8 cellular contexts compared by ENCODE assay signal in the genomic region with DNA sequence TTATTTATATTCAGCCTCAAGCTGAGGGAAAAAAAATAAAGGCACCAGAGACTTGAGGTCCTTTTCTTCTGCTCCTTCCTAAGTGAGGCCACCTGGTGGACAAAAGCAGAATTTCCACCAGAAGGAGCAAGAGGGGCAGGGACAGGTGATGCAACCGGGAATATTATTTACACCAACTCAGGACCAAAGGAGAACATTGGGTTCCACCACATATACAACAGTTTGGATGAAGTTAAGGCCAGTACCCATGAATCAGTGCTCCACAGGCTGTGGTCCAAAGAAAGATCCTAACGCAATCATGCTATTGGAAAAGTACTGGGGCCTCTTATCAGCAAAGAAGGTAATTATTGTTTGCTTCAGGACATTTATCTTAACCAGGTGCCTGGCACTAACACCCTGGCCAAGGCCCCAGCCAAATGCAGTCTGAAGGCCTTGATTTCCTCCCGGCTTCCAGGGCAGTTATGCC. TPM values are rescaled to one million over a fixed set of nuclear protein-coding genes. Genes with fewer than 3 reads are reported as not detected.
DNase-seq lines count a peak whose midpoint lies in the region; ATAC-seq, FAIRE-seq and TF ChIP-seq lines count a peak whose summit lies in the region.

No MANE protein-coding gene starts in this region.

- in situ Hi-C loops in GM12878 (cut with MboI): no loop called here

- BruUV-seq in GM12878 (replicated peaks; lab: Mats Ljungman, UMichigan): no TSS peak

- POLR2A ChIA-PET in GM12878 (lab: Charles Lee): interaction anchor here (1.1 to 18.2 kb wide), 3 partner anchors 11 to 57 kb away, joined by 3 to 287 read pairs (median 9); partner anchors contain the start of gene TSC22D3

- H3K36me3 ChIP-seq in GM12878 (ENCODE audit: control insufficient read depth in 2 of 2, insufficient read depth in 2 of 2, low read length in 1 of 2) (no peaks in the 10 kb centered on the region), iPS-20b (ENCODE audit: insufficient read depth, low read depth, low read length) (no peaks in the 10 kb centered on the region), spleen (peaks cover 0 to 31% (median 5%) of the 10 kb centered on the region in 6 donors)

- peaks cover 17% of the 10 kb centered on the region for H3K4me1 ChIP-seq in GM12878 (ENCODE audit: control insufficient read depth, insufficient read depth, low read length)
- peaks cover 14% of the 10 kb centered on the region for H3K4me1 ChIP-seq in iPS-20b (ENCODE audit: insufficient read depth, low read length)
- H3K4me1 ChIP-seq in spleen: peaks cover 0 to 74% (median 44%) of the 10 kb centered on the region in 6 donors

- SMC1A ChIA-PET in GM12878 (lab: Charles Lee; ENCODE audit: uncharacterized antibody, unreplicated experiment): interaction anchor here (0.7 to 16.4 kb wide), 16 partner anchors 7 to 782 kb away, joined by 3 to 425 read pairs (median 6); partner anchors contain the start of genes NCBP2L and TSC22D3

- H3K4me3 ChIP-seq in GM12865 (ENCODE audit: low read depth, low read length) (no peak overlapping the region), GM12878 (no peak overlapping the region), iPS-20b (ENCODE audit: low read length) (no peak overlapping the region), spleen (peak overlapping the region in 1 of 8 donors; percentile 72)

- H3K4me1 Mint-ChIP-seq in T-helper 17 cell: peaks cover 22% of the 10 kb centered on the region

- H3K4me2 ChIP-seq in GM12878 (ENCODE audit: control insufficient read depth, insufficient read depth): no peak overlapping the region

- peaks cover 17% of the 10 kb centered on the region for H3K79me2 ChIP-seq in GM12878 (ENCODE audit: control insufficient read depth, insufficient read depth, low read length)

- TF ChIP-seq POLR2A in GM12878 (IDR thresholded peaks at IDR 0.05; ENCODE audit: low read depth, low read length) (no peak), spleen (IDR thresholded peaks at IDR 0.05) (no peak), GM12891 (IDR thresholded peaks at IDR 0.05; ENCODE audit: low read depth, low read length) (no peak)

- intact Hi-C loops in GM12878 (cut with micrococcal nuclease; ENCODE audit: unreplicated experiment): loop anchor here (1.0 to 5.0 kb wide), 4 partner anchors 44 to 826 kb away; no protein-coding TSS in a partner anchor
- intact Hi-C loops in spleen (cut with DNase I; ENCODE audit: low total_unique reads): no loop called here

- ATAC-seq in T-helper 17 cell: no peak
- ATAC-seq in GM12878: peak; percentile 10; the same call in 1 of the 3 replicates
- ATAC-seq in GM19035 (IDR thresholded peaks at IDR 0.05; ENCODE audit: unreplicated experiment): no peak

- H2AFZ ChIP-seq in GM12878 (ENCODE audit: control insufficient read depth, low read depth, low read length): no peak overlapping the region

- peaks cover 4% of the 10 kb centered on the region; the same call in 1 of the 2 replicates for H4K20me1 ChIP-seq in GM12878 (ENCODE audit: control insufficient read depth, insufficient read depth)

- FAIRE-seq in GM12878 (lab: Jason Lieb, UNC): peak; percentile 90
- FAIRE-seq in GM12891 (lab: Jason Lieb, UNC): no peak

- TF ChIP-seq CTCF in GM12865 (IDR thresholded peaks at IDR 0.05; ENCODE audit: insufficient read depth, low read depth, low read length, missing control alignments): peak; percentile 53
- peak; percentile 67 to 81 (median 70); a peak in 5 of 6 replicates for TF ChIP-seq CTCF in GM12878 (IDR thresholded peaks at IDR 0.05 in 2 of 3, conservative IDR thresholded peaks at IDR 0.05 in 1 of 3; ENCODE audit: control insufficient read depth in 2 of 3, extremely low read depth in 1 of 3, insufficient read depth in 1 of 3, low read depth in 3 of 3, low read length in 3 of 3)
- peak; percentile 85 to 97 (median 89) for TF ChIP-seq CTCF in spleen (IDR thresholded peaks at IDR 0.05 in 8 of 11, conservative IDR thresholded peaks at IDR 0.05 in 3 of 11)

- H3K9ac ChIP-seq in GM12878 (ENCODE audit: control insufficient read depth, insufficient read depth, low read length) (no peak overlapping the region), iPS-20b (ENCODE audit: low read depth, low read length) (peak overlapping the region; percentile 72; the same call in 1 of the 2 replicates)

- peak overlapping the region; percentile 96 for H3K27ac Mint-ChIP-seq in T-helper 17 cell

- H3K9me3 ChIP-seq in T-helper 17 cell (ENCODE audit: control insufficient read depth, low read length, poor library complexity, severe bottlenecking) (no peaks in the 10 kb centered on the region), GM12878 (replicated peaks; ENCODE audit: control insufficient read depth, insufficient read depth, low read length) (no peaks in the 10 kb centered on the region; the same call in 2 of the 3 replicates), iPS-20b (ENCODE audit: insufficient read depth, low read depth, low read length) (no peaks in the 10 kb centered on the region), spleen (no peaks in the 10 kb centered on the region)

- TF ChIP-seq RAD21 in GM12878 (IDR thresholded peaks at IDR 0.05; ENCODE audit: insufficient read depth, low read depth, low read length): peak; percentile 78

- CTCF ChIA-PET in GM12878 (lab: Yijun Ruan, JAX): interaction anchor here (0.8 to 9.1 kb wide), 16 partner anchors 8 to 61 kb away, joined by 3 to 273 read pairs (median 10); partner anchors contain the start of genes NCBP2L and TSC22D3

- WGBS in GM12878 (ENCODE audit: insufficient coverage, insufficient replicate concordance, low lambda C conversion rate, missing lambda C conversion rate): 33% methylated on average over 3 of the region's 3 CpGs
- WGBS in spleen, 5 donors: 43 to 60% (median 52%) methylated on average over 3 of the region's 3 CpGs

- H3K27me3 Mint-ChIP-seq in T-helper 17 cell: no peaks in the 10 kb centered on the region

- no peaks in the 10 kb centered on the region; a peak in 1 of 4 replicates for H3K27me3 ChIP-seq in GM12878 (replicated peaks in 1 of 2; ENCODE audit: control insufficient read depth in 2 of 2, insufficient read depth in 2 of 2, low read length in 1 of 2)
- H3K27me3 ChIP-seq in iPS-20b (ENCODE audit: insufficient read depth, low read length): peaks cover 20% of the 10 kb centered on the region; the same call in 1 of the 2 replicates
- peaks cover 0 to 26% (median 0%) of the 10 kb centered on the region in 7 donors for H3K27me3 ChIP-seq in spleen (replicated peaks in 1 of 7)

- H3K27ac ChIP-seq in GM12878 (ENCODE audit: control insufficient read depth, insufficient read depth) (peak overlapping the region; percentile 50; the same call in 1 of the 2 replicates), iPS-20b (ENCODE audit: low read length) (no peak overlapping the region), spleen (peak overlapping the region in 6 of 8 donors; percentile 86 to 98 (median 96))

- TF ChIP-seq EP300 in GM12878 (IDR thresholded peaks at IDR 0.05; ENCODE audit: borderline replicate concordance in 1 of 2, control insufficient read depth in 1 of 2, low read depth in 2 of 2, low read length in 2 of 2): no peak

- RAD21 ChIA-PET in GM12878 (lab: Charles Lee; ENCODE audit: unreplicated experiment): interaction anchor here (1.1 to 15.7 kb wide), 9 partner anchors 9 to 90 kb away, joined by 3 to 444 read pairs (median 9); partner anchors contain the start of genes NCBP2L, PRPS1 and TSC22D3

- H3K4me3 Mint-ChIP-seq in T-helper 17 cell: peak overlapping the region; percentile 93

- DNase-seq in GM12865 (ENCODE audit: low read depth) (peak; percentile 78), NCI-H1092 (lab: John Stamatoyannopoulos, UW) (peak; percentile 61), T-helper 17 cell (peak in 2 of 3 donors; percentile 43 to 59), GM12878 (ENCODE audit: low read depth, low spot score) (no peak), spleen (peak; percentile 76), GM12891 (ENCODE audit: insufficient read length, low spot score) (no peak)

- H3K36me3 Mint-ChIP-seq in T-helper 17 cell (ENCODE audit: low read depth): peaks cover 3% of the 10 kb centered on the region

RNA-seq across cellular contexts. Expression of gene TSC22D3, which starts 57.4 kb away (rescaled TPM):
- total RNA-seq in T-helper 17 cell (1,000 to 10,000 TPM; 1,559 to 2,031 TPM), GM12878 (2014; rRNA removed) (15.7 and 18.1 TPM in 2 replicates), GM12878 (2014; rRNA removed; fragmentation: Illumina TruSeq; extraction: Trizol) (9.6 and 12.0 TPM in 2 replicates), GM12878 (2021) (14.1 and 16.3 TPM in 2 replicates), spleen (100 to 1,000 TPM in 6 of 7 donors, 10 to 100 TPM in 1; 91.7 to 579 (median 316) TPM)
- 76.6 and 80.5 TPM in 2 replicates for total RNA-seq in GM12878 (2013; cell fraction: nucleolus; rRNA removed)
- polyA plus RNA-seq in GM12878 (2011; ENCODE audit: low read depth): 28.5 TPM
- polyA plus RNA-seq in GM12878 (2011; rRNA removed) (122 and 132 TPM in 2 replicates), GM12878 (2014; fragmentation: Illumina TruSeq; extraction: Trizol) (11.8 and 12.5 TPM in 2 replicates), GM12878 (2014; fragmentation: Nextera tagmentation; extraction: Ambion mirVana) (1 to 10 TPM; 4.6 to 8.6 TPM), GM12878 (2014; rRNA removed) (14.9 and 20.9 TPM in 2 replicates), GM12878 (2016; fragmentation: Nextera tagmentation; extraction: Ambion mirVana) (10 to 100 TPM; 19.0 to 21.1 TPM), spleen (100 to 1,000 TPM; 125 to 372 (median 195) TPM)
- 82.3 and 116 TPM in 2 replicates for polyA plus RNA-seq in GM12878 (2011; cell fraction: cytosol; rRNA removed)
- 127 and 171 TPM in 2 replicates for polyA plus RNA-seq in GM12878 (2011; cell fraction: nucleus; rRNA removed)
- polyA plus RNA-seq in GM12878 (2012): 33.5 and 47.7 TPM in 2 replicates
- polyA minus RNA-seq in GM12878 (2011; rRNA and poly(A)+ RNA removed): 57.7 and 74.2 TPM in 2 replicates
- 31.2 and 33.4 TPM in 2 replicates for polyA minus RNA-seq in GM12878 (2011; cell fraction: cytosol; rRNA and poly(A)+ RNA removed)
- polyA minus RNA-seq in GM12878 (2011; cell fraction: nucleus; rRNA and poly(A)+ RNA removed): 87.9 and 128 TPM in 2 replicates
- polyA plus RNA-seq in GM12891 (2012; ENCODE audit: low read depth, missing spikeins): 53.8 TPM

RNA-seq across cellular contexts. Expression of gene NCBP2L, which starts 59.3 kb away (rescaled TPM):
- total RNA-seq in T-helper 17 cell: under 1 TPM in 1 of 2 donors, not detected in 1; 0.21 TPM
- not detected in 2 replicates for total RNA-seq in GM12878 (2013; cell fraction: nucleolus; rRNA removed)
- not detected in 2 replicates for total RNA-seq in GM12878 (2014; rRNA removed)
- total RNA-seq in GM12878 (2014; rRNA removed; fragmentation: Illumina TruSeq; extraction: Trizol): not detected in 2 replicates
- not detected in 2 replicates for total RNA-seq in GM12878 (2021)
- not detected for polyA plus RNA-seq in GM12878 (2011; ENCODE audit: low read depth)
- polyA plus RNA-seq in GM12878 (2011; rRNA removed): not detected in 2 replicates
- polyA plus RNA-seq in GM12878 (2011; cell fraction: cytosol; rRNA removed): not detected in 2 replicates
- polyA plus RNA-seq in GM12878 (2011; cell fraction: nucleus; rRNA removed): not detected in 2 replicates
- not detected in 2 replicates for polyA plus RNA-seq in GM12878 (2012)
- polyA plus RNA-seq in GM12878 (2014; fragmentation: Illumina TruSeq; extraction: Trizol): not detected in 2 replicates
- polyA plus RNA-seq in GM12878 (2014; fragmentation: Nextera tagmentation; extraction: Ambion mirVana): not detected
- polyA plus RNA-seq in GM12878 (2014; rRNA removed): not detected in 2 replicates
- not detected for polyA plus RNA-seq in GM12878 (2016; fragmentation: Nextera tagmentation; extraction: Ambion mirVana)
- polyA minus RNA-seq in GM12878 (2011; rRNA and poly(A)+ RNA removed): not detected in 2 replicates
- polyA minus RNA-seq in GM12878 (2011; cell fraction: cytosol; rRNA and poly(A)+ RNA removed): not detected in 2 replicates
- polyA minus RNA-seq in GM12878 (2011; cell fraction: nucleus; rRNA and poly(A)+ RNA removed): not detected in 2 replicates
- not detected for total RNA-seq in spleen
- under 1 TPM in 2 of 3 donors, not detected in 1; 0.03 to 0.06 TPM for polyA plus RNA-seq in spleen
- not detected for polyA plus RNA-seq in GM12891 (2012; ENCODE audit: low read depth, missing spikeins)

Comparison
In these comparisons a context has a peak if more than half of its experiments do, and no peak if none do; other contexts are left out.
1. DNase-seq: peak in GM12865 (single experiment), NCI-H1092 (single experiment), T-helper 17 cell (2 of 3) and spleen (single experiment); none in GM12878 (single experiment) and GM12891 (single experiment).
2. Peak in every context shown above with its lines, with median percentiles within 50 percentile points of each other: CTCF ChIP-seq.